In genomic region chr5:10324519-10325370, GRCh38 we compare ENCODE assay signal across 19 cellular contexts. TPM values are rescaled to one million over a fixed set of nuclear protein-coding genes. Genes with fewer than 3 reads are reported as not detected.
DNase-seq lines count a peak whose midpoint lies in the region; FAIRE-seq lines count a peak whose summit lies in the region.
"Had no signal": no experiment of that assay in that cellular context is flagged by ENCODE, and none has a peak within 500 bp of the region (broad histone marks: within the 10 kb centered on the region; RNA-seq: fewer than 3 reads in every experiment).

No MANE protein-coding gene starts in this region.

- intact Hi-C loops in posterior vena cava (cut with DNase I), result loop anchor here in 1 of 2 donors (5.0 kb wide), 2 partner anchors 292 to 948 kb away; no protein-coding TSS in a partner anchor

- peak overlapping the region; percentile 54 for H3K27ac ChIP-seq in cingulate gyrus (ENCODE audit: low read depth, low read length)
- H3K27ac ChIP-seq: neutrophil, transverse colon had no signal

- DNase-seq in NCI-H345 (lab: John Stamatoyannopoulos, UW), result peak; percentile 16
- no peak for DNase-seq in NCI-H345 treated with DMSO at 0.1 percent for 48 hours (lab: John Stamatoyannopoulos, UW; ENCODE audit: unreplicated experiment)
- DNase-seq in NOMO-1 treated with dmso at 0.1 percent for 144 hours (lab: John Stamatoyannopoulos, UW; ENCODE audit: unreplicated experiment), result peak; percentile 86
- DNase-seq in posterior vena cava (ENCODE audit: low spot score), result peak; percentile 23
- DNase-seq in RCC 7860 (ENCODE audit: low spot score), result no peak
- no peak for DNase-seq in mesenteric fat pad (ENCODE audit: low spot score)
- no peak for DNase-seq in HPDE6-E6E7 (ENCODE audit: extremely low spot score)
- DNase-seq: ACHN; activated CD4-positive, alpha-beta memory T cell treated with anti-CD3 and anti-CD28 coated beads, Interleukin-2, amount 10 ng/mL, durations not matched to agents 7 days and 5 days; activated effector memory CD4-positive, alpha-beta T cell treated with anti-CD3 and anti-CD28 coated beads, Interleukin-2, amount 50 U/mL, for 16 hours; amygdala; CD4-positive, alpha-beta memory T cell; NCI-H187 treated with DMSO at 0.1 percent for 48 hours; T-helper 9 cell; transverse colon had no signal

- no peak for FAIRE-seq in RCC 7860 (lab: Jason Lieb, UNC)
- FAIRE-seq: colon, keratinocyte had no signal

RNA-seq across cellular contexts. Expression of gene CMBL, which starts 17.0 kb away (rescaled TPM):
- total RNA-seq in posterior vena cava (10 to 100 TPM; 11.8 to 20.4 TPM), mesenteric fat pad (17.3 TPM)

RNA-seq across cellular contexts. Expression of gene MARCHF6, which starts 28.8 kb away (rescaled TPM):
- total RNA-seq in posterior vena cava (100 to 1,000 TPM; 116 to 127 TPM), mesenteric fat pad (131 TPM)

Comparison
In these comparisons a context has a peak if more than half of its experiments do, and no peak if none do; other contexts are left out.
1. DNase-seq: peak in NCI-H345 (single experiment), NOMO-1 treated with dmso at 0.1 percent for 144 hours (single experiment) and posterior vena cava (single experiment); none in NCI-H345 treated with DMSO at 0.1 percent for 48 hours (single experiment), RCC 7860 (single experiment), mesenteric fat pad (single experiment) and HPDE6-E6E7 (single experiment).